ENCODE assay signal across 1 cellular context in genomic region chr12:17503742-17504141, GRCh38.
TF ChIP-seq lines count a peak whose summit lies in the region.

No MANE protein-coding gene starts in this region.

TF ChIP-seq in WTC11, 78 proteins besides CTCF, POLR2A, EP300 and RAD21 (continued from another document):
- no peak for TF ChIP-seq AFF4 (CRISPR knock-in tag; IDR thresholded peaks at IDR 0.05; ENCODE audit: borderline replicate concordance)
- no peak for TF ChIP-seq TEAD4 (CRISPR knock-in tag; IDR thresholded peaks at IDR 0.05)
- TF ChIP-seq ERG (CRISPR knock-in tag; IDR thresholded peaks at IDR 0.05): no peak
